ENCODE assay signal across 8 cellular contexts in the genomic region with DNA sequence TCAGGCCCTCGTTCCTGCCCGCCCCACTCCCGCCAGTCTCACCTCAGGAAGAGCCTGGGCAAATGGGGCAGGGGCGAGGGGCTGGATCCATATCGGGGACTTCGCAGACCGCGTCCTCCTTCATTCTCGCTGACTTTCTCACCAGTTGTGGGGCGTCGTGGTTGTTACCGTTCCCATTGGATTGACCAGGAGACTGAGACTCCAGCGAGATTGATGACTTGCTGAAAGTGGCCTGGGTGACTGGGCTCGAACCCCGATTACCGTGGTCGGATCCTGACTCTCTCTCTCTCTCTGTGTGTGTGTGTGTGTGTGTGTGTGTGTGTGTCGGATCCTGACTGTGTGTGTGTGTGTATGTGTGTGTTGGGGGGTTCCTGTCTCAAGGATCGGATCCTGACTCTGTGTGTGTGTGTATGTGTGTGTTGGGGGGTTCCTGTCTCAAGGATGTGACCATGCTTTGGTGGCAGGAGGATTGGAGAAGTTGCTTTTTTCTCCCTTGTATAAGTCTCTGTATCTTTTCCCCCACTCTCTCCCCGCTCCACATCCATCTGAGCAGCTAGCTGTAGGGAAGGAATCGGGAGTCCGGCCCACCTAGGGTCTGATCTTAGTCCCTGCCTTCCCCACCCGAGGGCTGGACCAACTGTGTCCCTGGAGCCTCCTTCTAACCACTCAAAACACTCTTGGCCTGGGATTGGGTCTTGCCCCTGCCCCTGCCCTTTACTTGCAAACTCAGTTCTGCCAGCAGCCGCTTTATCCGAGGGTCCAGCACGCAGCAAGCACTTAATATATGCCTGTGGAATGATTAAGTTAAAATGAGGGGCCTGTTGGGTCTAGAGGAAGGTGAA.
A peak's percentile ranks its signal among the peaks of the same experiment; 100 is the strongest.
DNase-seq lines count a peak whose midpoint lies in the region; TF ChIP-seq lines count a peak whose summit lies in the region.

No MANE protein-coding gene starts in this region.

- POLR2A ChIA-PET in RWPE1 (lab: Yijun Ruan, JAX; ENCODE audit: low non-redundant PET), result no interaction called here

- H3K9ac ChIP-seq in mucosa of stomach (ENCODE audit: low read length), result peak overlapping the region; percentile 73

- DNase-seq in SIG-M5 treated with dmso at 0.1 percent for 504 hours (lab: John Stamatoyannopoulos, UW; ENCODE audit: unreplicated experiment), result peak; percentile 37
- no peak for DNase-seq in SIG-M5 (lab: John Stamatoyannopoulos, UW)
- peak; percentile 15 for DNase-seq in RWPE1 (ENCODE audit: low spot score)
- DNase-seq in ecto neural progenitor cell (ENCODE audit: low spot score), result peak; percentile 62
- DNase-seq in NCI-H1436 (lab: John Stamatoyannopoulos, UW), result no peak
- DNase-seq in Ammon's horn (ENCODE audit: low spot score), result no peak
- no peak for DNase-seq in NCI-H1105 (lab: John Stamatoyannopoulos, UW)

- CTCF ChIA-PET in RWPE1 (lab: Yijun Ruan, JAX), result no interaction called here

- H3K27ac ChIP-seq in RWPE1, result peak overlapping the region; percentile 92

- H3K4me3 ChIP-seq in mucosa of stomach (ENCODE audit: low read length), result peak overlapping the region; percentile 22

- H3K9me3 ChIP-seq in mucosa of stomach (ENCODE audit: control insufficient read depth, low read length), result no peaks in the 10 kb centered on the region

- no peaks in the 10 kb centered on the region for H3K36me3 ChIP-seq in mucosa of stomach (ENCODE audit: control insufficient read depth, insufficient read depth, low read length)

- no peak for TF ChIP-seq CTCF in RWPE1 (conservative IDR thresholded peaks at IDR 0.05; ENCODE audit: low read depth)

- H3K27me3 ChIP-seq in mucosa of stomach (ENCODE audit: control insufficient read depth, insufficient read depth, low read length), result peaks cover 8% of the 10 kb centered on the region

- peaks cover 8% of the 10 kb centered on the region for H3K4me1 ChIP-seq in mucosa of stomach (ENCODE audit: control insufficient read depth, insufficient read depth, low read length)

Comparison
In these comparisons a context has a peak if more than half of its experiments do, and no peak if none do; other contexts are left out.
1. DNase-seq: peak in SIG-M5 treated with dmso at 0.1 percent for 504 hours (single experiment), RWPE1 (single experiment) and ecto neural progenitor cell (single experiment); none in SIG-M5 (single experiment), NCI-H1436 (single experiment), Ammon's horn (single experiment) and NCI-H1105 (single experiment).